In the genomic region with DNA sequence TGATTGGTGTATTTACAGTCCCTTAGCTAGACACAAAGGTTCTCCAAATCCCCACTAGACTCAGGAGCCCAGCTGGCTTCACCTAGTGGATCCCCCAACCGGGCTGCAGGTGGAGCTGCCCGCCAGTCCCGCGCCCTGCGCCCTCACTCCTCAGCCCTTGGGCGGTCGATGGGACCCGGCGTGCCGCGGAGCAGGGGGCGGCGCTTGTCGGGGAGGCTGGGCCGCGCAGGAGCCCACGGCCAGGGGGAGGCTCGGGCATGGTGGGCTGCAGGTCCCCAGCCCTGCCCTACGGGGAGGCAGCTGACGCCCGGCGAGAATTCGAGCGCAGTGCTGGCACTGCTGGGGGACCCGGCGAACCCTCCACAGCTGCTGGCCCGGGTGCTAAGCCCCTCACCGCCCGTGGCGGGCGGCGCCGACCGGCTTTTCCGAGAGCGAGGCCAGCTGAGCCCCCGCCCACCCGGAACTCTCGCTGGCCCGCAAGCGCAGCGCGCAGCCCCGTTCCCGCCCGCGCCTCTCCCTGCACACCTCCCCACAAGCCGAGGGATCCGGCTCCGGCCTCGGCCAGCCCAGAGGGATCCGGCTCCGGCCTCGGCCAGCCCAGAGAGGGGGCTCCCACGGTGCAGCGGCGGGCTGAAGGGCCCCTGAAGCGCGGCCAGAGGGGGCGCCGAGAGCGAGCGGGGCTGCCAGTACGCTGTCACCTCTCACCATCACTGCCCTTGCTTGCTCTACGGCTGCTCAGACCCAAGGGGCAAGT, we compare ENCODE assay signal across 8 cellular contexts. TPM values are rescaled to one million over a fixed set of nuclear protein-coding genes. Genes with fewer than 3 reads are reported as not detected.
DNase-seq lines count a peak whose midpoint lies in the region; ATAC-seq, FAIRE-seq and TF ChIP-seq lines count a peak whose summit lies in the region.

No MANE protein-coding gene starts in this region.

- CTCF ChIA-PET in endothelial cell of umbilical vein (lab: Charles Lee): interaction anchor here (1.0 to 1.8 kb wide), 6 partner anchors 8 to 58 kb away, joined by 3 to 10 read pairs (median 6); no protein-coding TSS in a partner anchor

- peak overlapping the region; percentile 31 for H3K4me2 ChIP-seq in endothelial cell of umbilical vein (ENCODE audit: insufficient read depth, low read length)

- peak; percentile 48 for DNase-seq in COR-L47 (lab: John Stamatoyannopoulos, UW)
- DNase-seq in NCI-H524 (lab: John Stamatoyannopoulos, UW): peak; percentile 72 to 81
- DNase-seq in endothelial cell of umbilical vein (ENCODE audit: low read depth, low spot score): peak; percentile 44
- no peak for DNase-seq in osteocyte (ENCODE audit: extremely low spot score, unreplicated experiment)
- no peak for DNase-seq in UCSD-AML1 (lab: John Stamatoyannopoulos, UW; ENCODE audit: unreplicated experiment)
- no peak for DNase-seq in SHP77 (lab: John Stamatoyannopoulos, UW)

- H3K9me1 ChIP-seq in endothelial cell of umbilical vein (replicated peaks; ENCODE audit: control insufficient read depth, extremely low read depth, insufficient read depth, low read length): no peaks in the 10 kb centered on the region

- dilution Hi-C loops in endothelial cell of umbilical vein (cut with MboI; ENCODE audit: extremely low pct_ligation_motif_present, low sequenced_read_pairs): no loop called here

- H3K27ac Mint-ChIP-seq in osteocyte (ENCODE audit: unreplicated experiment): no peak overlapping the region

- ATAC-seq in GM18909 (IDR thresholded peaks at IDR 0.05; ENCODE audit: poor library complexity, unreplicated experiment) (no peak), GM21381 (IDR thresholded peaks at IDR 0.05; ENCODE audit: unreplicated experiment) (no peak)

- BruUV-seq in endothelial cell of umbilical vein (replicated peaks; lab: Mats Ljungman, UMichigan): no TSS peak

- no peaks in the 10 kb centered on the region for H4K20me1 ChIP-seq in endothelial cell of umbilical vein (replicated peaks; ENCODE audit: control insufficient read depth, extremely low read depth, insufficient read depth, low read length)

- no peaks in the 10 kb centered on the region for H3K79me2 ChIP-seq in endothelial cell of umbilical vein (ENCODE audit: control insufficient read depth, insufficient read depth, low read length)

- H3K27me3 Mint-ChIP-seq in osteocyte (ENCODE audit: unreplicated experiment): peaks cover 29% of the 10 kb centered on the region

- H3K4me1 Mint-ChIP-seq in osteocyte (ENCODE audit: unreplicated experiment): peaks cover 4% of the 10 kb centered on the region

- TF ChIP-seq CTCF in endothelial cell of umbilical vein (IDR thresholded peaks at IDR 0.05; ENCODE audit: extremely low read depth in 1 of 2, insufficient read depth in 1 of 2, low read depth in 1 of 2, low read length in 2 of 2): peak in 1 of 2 donors; percentile 25
- TF ChIP-seq CTCF in osteocyte (IDR thresholded peaks at IDR 0.05): no peak

- peak overlapping the region; percentile 65 for H3K4me3 Mint-ChIP-seq in osteocyte (ENCODE audit: unreplicated experiment)

- H3K9me3 ChIP-seq in endothelial cell of umbilical vein (replicated peaks; ENCODE audit: control insufficient read depth, insufficient read depth, low read length): no peaks in the 10 kb centered on the region

- H3K27me3 ChIP-seq in endothelial cell of umbilical vein (ENCODE audit: control insufficient read depth in 2 of 2, insufficient read depth in 2 of 2, low read length in 2 of 2): peaks cover 16 to 25% of the 10 kb centered on the region in 2 experiments

- H3K4me1 ChIP-seq in endothelial cell of umbilical vein (ENCODE audit: control insufficient read depth, extremely low read depth, insufficient read depth, low read length): no peaks in the 10 kb centered on the region

- H3K36me3 ChIP-seq in endothelial cell of umbilical vein (ENCODE audit: control insufficient read depth in 2 of 2, extremely low read depth in 1 of 2, insufficient read depth in 2 of 2, low read length in 2 of 2): peaks cover 0 to 3% of the 10 kb centered on the region in 2 experiments

- no peaks in the 10 kb centered on the region for H3K36me3 Mint-ChIP-seq in osteocyte (ENCODE audit: unreplicated experiment)

- H3K9ac ChIP-seq in endothelial cell of umbilical vein (replicated peaks; ENCODE audit: extremely low read depth, insufficient read depth, low read length): no peak overlapping the region

- no peak for FAIRE-seq in endothelial cell of umbilical vein (lab: Jason Lieb, UNC)

- POLR2A ChIA-PET in endothelial cell of umbilical vein (lab: Charles Lee): no interaction called here

- TF ChIP-seq POLR2A in endothelial cell of umbilical vein (IDR thresholded peaks at IDR 0.05; ENCODE audit: low read depth, low read length): no peak

- H3K27ac ChIP-seq in endothelial cell of umbilical vein (ENCODE audit: insufficient read depth, low read depth, low read length): no peak overlapping the region

- peaks cover 7% of the 10 kb centered on the region for H3K9me3 Mint-ChIP-seq in osteocyte (ENCODE audit: unreplicated experiment)

- H3K4me3 ChIP-seq in endothelial cell of umbilical vein (replicated peaks in 1 of 3; ENCODE audit: insufficient read depth in 1 of 3, low read depth in 1 of 3, low read length in 3 of 3): peak overlapping the region in 2 of 3 experiments; percentile 18 to 32

- H2AFZ ChIP-seq in endothelial cell of umbilical vein (ENCODE audit: low read depth, low read length): peak overlapping the region; percentile 76

- intact Hi-C loops in endothelial cell of umbilical vein (cut with micrococcal nuclease): loop anchor here (1.0 to 2.0 kb wide), 2 partner anchors 18 to 30 kb away; no protein-coding TSS in a partner anchor

TF ChIP-seq in endothelial cell of umbilical vein, 7 proteins besides CTCF, POLR2A, EP300 and RAD21:
- TF ChIP-seq, protein P1, sequence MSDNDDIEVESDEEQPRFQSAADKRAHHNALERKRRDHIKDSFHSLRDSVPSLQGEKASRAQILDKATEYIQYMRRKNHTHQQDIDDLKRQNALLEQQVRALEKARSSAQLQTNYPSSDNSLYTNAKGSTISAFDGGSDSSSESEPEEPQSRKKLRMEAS (IDR thresholded peaks at IDR 0.05; ENCODE audit: insufficient read depth, insufficient read length): no peak
- TF ChIP-seq EZH2 (IDR thresholded peaks at IDR 0.05; ENCODE audit: borderline replicate concordance, low read depth, low read length, severe bottlenecking) (no peak), MYC (IDR thresholded peaks at IDR 0.05; ENCODE audit: low read depth, low read length) (no peak)
TF ChIP-seq in endothelial cell of umbilical vein: peak in this region for 0.

RNA-seq across cellular contexts. Expression of a gene that starts 39.4 kb away (rescaled TPM):
- total RNA-seq in endothelial cell of umbilical vein: 42.7 and 48.2 TPM in 2 replicates
- 70.0 and 82.0 TPM in 2 replicates for polyA plus RNA-seq in endothelial cell of umbilical vein
- polyA plus RNA-seq in endothelial cell of umbilical vein (2011; cell fraction: cytosol; rRNA removed): 35.9 and 40.9 TPM in 2 replicates
- 57.4 and 60.7 TPM in 2 replicates for polyA plus RNA-seq in endothelial cell of umbilical vein (2011; cell fraction: nucleus; rRNA removed)
- 32.3 and 38.5 TPM in 2 replicates for polyA plus RNA-seq in endothelial cell of umbilical vein (2012)
- polyA minus RNA-seq in endothelial cell of umbilical vein: 63.2 and 67.8 TPM in 2 replicates
- polyA minus RNA-seq in endothelial cell of umbilical vein (2011; cell fraction: cytosol; rRNA and poly(A)+ RNA removed): 1.8 TPM
- polyA minus RNA-seq in endothelial cell of umbilical vein (2011; cell fraction: nucleus; rRNA and poly(A)+ RNA removed): 21.3 and 30.8 TPM in 2 replicates
- 29.2 and 33.7 TPM in 2 replicates for total RNA-seq in osteocyte

Comparison
In these comparisons a context has a peak if more than half of its experiments do, and no peak if none do; other contexts are left out.
1. DNase-seq: peak in COR-L47 (single experiment), NCI-H524 (2 of 2) and endothelial cell of umbilical vein (single experiment); none in osteocyte (single experiment), UCSD-AML1 (single experiment) and SHP77 (0 of 2).